1 cellular context compared by ENCODE assay signal in the genomic region with DNA sequence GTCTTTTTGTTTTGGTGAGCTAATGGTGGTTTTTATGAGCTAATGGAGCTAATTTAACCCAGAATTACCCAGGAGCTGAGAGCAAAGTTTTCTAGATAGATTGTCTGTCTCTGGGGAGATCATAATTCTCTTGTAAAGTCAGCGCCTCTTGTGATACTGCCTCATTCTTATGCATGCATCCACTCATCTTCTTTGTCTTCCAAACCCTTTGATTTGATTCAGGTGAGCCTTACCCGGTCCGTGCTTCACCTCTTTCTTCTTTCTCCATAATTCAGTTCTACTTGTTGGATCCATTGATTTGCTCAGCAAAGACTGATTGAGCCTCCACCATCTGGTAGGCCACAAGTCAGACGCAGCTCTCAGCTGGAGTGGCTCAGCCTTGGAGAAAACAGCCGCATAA.
TF ChIP-seq lines count a peak whose summit lies in the region.

No MANE protein-coding gene starts in this region.

TF ChIP-seq in GM23338, 12 proteins besides CTCF, POLR2A, EP300 and RAD21:
- TF ChIP-seq, protein P1, sequence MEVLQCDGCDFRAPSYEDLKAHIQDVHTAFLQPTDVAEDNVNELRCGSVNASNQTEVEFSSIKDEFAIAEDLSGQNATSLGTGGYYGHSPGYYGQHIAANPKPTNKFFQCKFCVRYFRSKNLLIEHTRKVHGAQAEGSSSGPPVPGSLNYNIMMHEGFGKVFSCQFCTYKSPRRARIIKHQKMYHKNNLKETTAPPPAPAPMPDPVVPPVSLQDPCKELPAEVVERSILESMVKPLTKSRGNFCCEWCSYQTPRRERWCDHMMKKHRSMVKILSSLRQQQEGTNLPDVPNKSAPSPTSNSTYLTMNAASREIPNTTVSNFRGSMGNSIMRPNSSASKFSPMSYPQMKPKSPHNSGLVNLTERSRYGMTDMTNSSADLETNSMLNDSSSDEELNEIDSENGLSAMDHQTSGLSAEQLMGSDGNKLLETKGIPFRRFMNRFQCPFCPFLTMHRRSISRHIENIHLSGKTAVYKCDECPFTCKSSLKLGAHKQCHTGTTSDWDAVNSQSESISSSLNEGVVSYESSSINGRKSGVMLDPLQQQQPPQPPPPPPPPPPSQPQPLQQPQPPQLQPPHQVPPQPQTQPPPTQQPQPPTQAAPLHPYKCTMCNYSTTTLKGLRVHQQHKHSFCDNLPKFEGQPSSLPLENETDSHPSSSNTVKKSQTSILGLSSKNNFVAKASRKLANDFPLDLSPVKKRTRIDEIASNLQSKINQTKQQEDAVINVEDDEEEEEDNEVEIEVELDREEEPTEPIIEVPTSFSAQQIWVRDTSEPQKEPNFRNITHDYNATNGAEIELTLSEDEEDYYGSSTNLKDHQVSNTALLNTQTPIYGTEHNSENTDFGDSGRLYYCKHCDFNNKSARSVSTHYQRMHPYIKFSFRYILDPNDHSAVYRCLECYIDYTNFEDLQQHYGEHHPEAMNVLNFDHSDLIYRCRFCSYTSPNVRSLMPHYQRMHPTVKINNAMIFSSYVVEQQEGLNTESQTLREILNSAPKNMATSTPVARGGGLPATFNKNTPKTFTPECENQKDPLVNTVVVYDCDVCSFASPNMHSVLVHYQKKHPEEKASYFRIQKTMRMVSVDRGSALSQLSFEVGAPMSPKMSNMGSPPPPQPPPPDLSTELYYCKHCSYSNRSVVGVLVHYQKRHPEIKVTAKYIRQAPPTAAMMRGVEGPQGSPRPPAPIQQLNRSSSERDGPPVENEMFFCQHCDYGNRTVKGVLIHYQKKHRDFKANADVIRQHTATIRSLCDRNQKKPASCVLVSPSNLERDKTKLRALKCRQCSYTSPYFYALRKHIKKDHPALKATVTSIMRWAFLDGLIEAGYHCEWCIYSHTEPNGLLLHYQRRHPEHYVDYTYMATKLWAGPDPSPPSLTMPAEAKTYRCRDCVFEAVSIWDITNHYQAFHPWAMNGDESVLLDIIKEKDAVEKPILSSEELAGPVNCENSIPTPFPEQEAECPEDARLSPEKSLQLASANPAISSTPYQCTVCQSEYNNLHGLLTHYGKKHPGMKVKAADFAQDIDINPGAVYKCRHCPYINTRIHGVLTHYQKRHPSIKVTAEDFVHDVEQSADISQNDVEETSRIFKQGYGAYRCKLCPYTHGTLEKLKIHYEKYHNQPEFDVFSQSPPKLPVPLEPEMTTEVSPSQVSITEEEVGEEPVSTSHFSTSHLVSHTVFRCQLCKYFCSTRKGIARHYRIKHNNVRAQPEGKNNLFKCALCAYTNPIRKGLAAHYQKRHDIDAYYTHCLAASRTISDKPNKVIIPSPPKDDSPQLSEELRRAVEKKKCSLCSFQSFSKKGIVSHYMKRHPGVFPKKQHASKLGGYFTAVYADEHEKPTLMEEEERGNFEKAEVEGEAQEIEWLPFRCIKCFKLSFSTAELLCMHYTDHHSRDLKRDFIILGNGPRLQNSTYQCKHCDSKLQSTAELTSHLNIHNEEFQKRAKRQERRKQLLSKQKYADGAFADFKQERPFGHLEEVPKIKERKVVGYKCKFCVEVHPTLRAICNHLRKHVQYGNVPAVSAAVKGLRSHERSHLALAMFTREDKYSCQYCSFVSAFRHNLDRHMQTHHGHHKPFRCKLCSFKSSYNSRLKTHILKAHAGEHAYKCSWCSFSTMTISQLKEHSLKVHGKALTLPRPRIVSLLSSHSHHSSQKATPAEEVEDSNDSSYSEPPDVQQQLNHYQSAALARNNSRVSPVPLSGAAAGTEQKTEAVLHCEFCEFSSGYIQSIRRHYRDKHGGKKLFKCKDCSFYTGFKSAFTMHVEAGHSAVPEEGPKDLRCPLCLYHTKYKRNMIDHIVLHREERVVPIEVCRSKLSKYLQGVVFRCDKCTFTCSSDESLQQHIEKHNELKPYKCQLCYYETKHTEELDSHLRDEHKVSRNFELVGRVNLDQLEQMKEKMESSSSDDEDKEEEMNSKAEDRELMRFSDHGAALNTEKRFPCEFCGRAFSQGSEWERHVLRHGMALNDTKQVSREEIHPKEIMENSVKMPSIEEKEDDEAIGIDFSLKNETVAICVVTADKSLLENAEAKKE (CRISPR knock-in tag; IDR thresholded peaks at IDR 0.05), result 0 out of 2 replicates have a peak, but pooled peaks have one; percentile 15
- TF ChIP-seq CREB1 (CRISPR knock-in tag; IDR thresholded peaks at IDR 0.05; ENCODE audit: low read depth), result no peak
